In genomic region chr16:56798955-56799354, GRCh38 we compare ENCODE assay signal across 27 cellular contexts.
"Had no signal": no experiment of that assay in that cellular context is flagged by ENCODE, and none has a peak within 500 bp of the region (broad histone marks: within the 10 kb centered on the region; RNA-seq: fewer than 3 reads in every experiment).

No MANE protein-coding gene starts in this region.

- H3K36me3 ChIP-seq: gastrocnemius medialis had no signal

- H3K4me1 ChIP-seq: ascending aorta, foreskin keratinocyte, gastrocnemius medialis, heart left ventricle had no signal

- DNase-seq: activated CD4-positive, alpha-beta memory T cell treated with anti-CD3 and anti-CD28 coated beads for 36 hours; activated CD4-positive, alpha-beta T cell treated with anti-CD3 and anti-CD28 coated beads for 36 hours; activated CD4-positive, alpha-beta T cell treated with anti-CD3 and anti-CD28 coated beads, Interleukin-2, amount 10 ng/mL, durations not matched to agents 24 days and 14 days; activated CD4-positive, CD25-positive, alpha-beta regulatory T cell; activated CD4-positive, CD25-positive, alpha-beta regulatory T cell treated with anti-CD3 and anti-CD28 coated beads, Interleukin-2, amount 50 U/mL, for 72 hours; activated CD8-positive, alpha-beta memory T cell treated with anti-CD3 and anti-CD28 coated beads, Interleukin-2, amount 10 ng/mL, durations not matched to agents 7 days and 5 days; activated CD8-positive, alpha-beta memory T cell treated with anti-CD3 and anti-CD28 coated beads, Interleukin-2, amount 50 U/mL, for 4 hours; activated CD8-positive, alpha-beta T cell treated with anti-CD3 and anti-CD28 coated beads, Interleukin-2, amount 10 ng/mL, durations not matched to agents 7 days and 5 days; activated effector memory CD4-positive, alpha-beta T cell treated with anti-CD3 and anti-CD28 coated beads, Interleukin-2, amount 50 U/mL, for 16 hours; activated naive CD4-positive, alpha-beta T cell treated with anti-CD3 and anti-CD28 coated beads for 36 hours; activated naive CD8-positive, alpha-beta T cell treated with anti-CD3 and anti-CD28 coated beads, Interleukin-2, amount 10 ng/mL, durations not matched to agents 7 days and 5 days; activated T-cell treated with anti-CD3 and anti-CD28 coated beads, Interleukin-2, amount 50 U/mL, for 1 hour; activated T-cell treated with anti-CD3 and anti-CD28 coated beads, Interleukin-2, amount 50 U/mL, for 48 hours; dorsolateral prefrontal cortex; effector memory CD4-positive, alpha-beta T cell; endodermal cell; foreskin keratinocyte; gastrocnemius medialis; glutamatergic neuron; heart left ventricle; T-helper 1 cell; T-helper 2 cell had no signal

- H3K4me3 ChIP-seq: ascending aorta, coronary artery, dorsolateral prefrontal cortex, gastrocnemius medialis, heart left ventricle had no signal

- FAIRE-seq: bronchial epithelial cell had no signal

- ATAC-seq: activated CD4-positive, alpha-beta T cell treated with anti-CD3 and anti-CD28 coated beads for 36 hours; activated CD8-positive, alpha-beta memory T cell treated with anti-CD3 and anti-CD28 coated beads, Interleukin-2, amount 10 ng/mL, durations not matched to agents 7 days and 5 days; activated CD8-positive, alpha-beta T cell treated with anti-CD3 and anti-CD28 coated beads, Interleukin-2, amount 10 ng/mL, durations not matched to agents 7 days and 5 days; activated naive CD4-positive, alpha-beta T cell treated with anti-CD3 and anti-CD28 coated beads, Interleukin-2, amount 50 U/mL, for 72 hours; esophagus mucosa; foreskin keratinocyte; gastrocnemius medialis; heart left ventricle had no signal

- H3K27ac ChIP-seq: ascending aorta, coronary artery, dorsolateral prefrontal cortex, foreskin keratinocyte, gastrocnemius medialis, heart left ventricle had no signal

- H3K27me3 ChIP-seq: ascending aorta, dorsolateral prefrontal cortex, foreskin keratinocyte, gastrocnemius medialis, heart left ventricle had no signal

- H3K9me3 ChIP-seq: ascending aorta, gastrocnemius medialis, heart left ventricle had no signal
